30 cellular contexts compared by ENCODE assay signal in genomic region chr6:82494367-82494766, GRCh38.
DNase-seq lines count a peak whose midpoint lies in the region; ATAC-seq and TF ChIP-seq lines count a peak whose summit lies in the region.
"Had no signal": no experiment of that assay in that cellular context is flagged by ENCODE, and none has a peak within 500 bp of the region (broad histone marks: within the 10 kb centered on the region; RNA-seq: fewer than 3 reads in every experiment).

No MANE protein-coding gene starts in this region.

- peak; percentile 82 for DNase-seq in A673 (ENCODE audit: low spot score)
- peak; percentile 4 for DNase-seq in HK-2 (ENCODE audit: unreplicated experiment)
- peak; percentile 38 for DNase-seq in SK-N-SH
- DNase-seq in mesenchymal stem cell = no peak
- no peak for DNase-seq in smooth muscle cell (lab: John Stamatoyannopoulos, UW; ENCODE audit: unreplicated experiment)
- DNase-seq in Right ventricle myocardium superior = no peak
- DNase-seq in HuH-7 (ENCODE audit: low spot score) = no peak
- no peak for DNase-seq in GOT3 (lab: John Stamatoyannopoulos, UW)
- DNase-seq: ACHN; activated CD4-positive, alpha-beta T cell treated with anti-CD3 and anti-CD28 coated beads, Interleukin-2, amount 10 ng/mL, durations not matched to agents 24 days and 14 days; activated gamma-delta T cell; activated naive CD8-positive, alpha-beta T cell treated with anti-CD3 and anti-CD28 coated beads, Interleukin-2, amount 10 ng/mL, durations not matched to agents 7 days and 5 days; activated T-cell treated with anti-CD3 and anti-CD28 coated beads, Interleukin-2, amount 50 U/mL, for 4 hours; aorta; CD8-positive, alpha-beta T cell; DMS153; effector memory CD4-positive, alpha-beta T cell; immature natural killer cell; KBM-7; left lung; MM.1S; NCI-H2081; stimulated activated CD4-positive, alpha-beta T cell treated with anti-CD3 and anti-CD28 coated beads, Interleukin-15, amount 100 ng/mL, for 24 hours; stimulated activated CD4-positive, alpha-beta T cell treated with anti-CD3 and anti-CD28 coated beads, Interleukin-4, amount 100 ng/mL, for 4 hours; T1000; transverse colon had no signal

- H3K36me3 ChIP-seq in A673 (ENCODE audit: insufficient read depth, low read length, poor library complexity, severe bottlenecking) = no peaks in the 10 kb centered on the region
- H3K36me3 ChIP-seq in SK-N-SH (replicated peaks in 1 of 2; ENCODE audit: control insufficient read depth in 1 of 2, insufficient read depth in 2 of 2, low read length in 1 of 2) = no peaks in the 10 kb centered on the region
- H3K36me3 ChIP-seq in mesenchymal stem cell (ENCODE audit: control insufficient read depth in 1 of 2, insufficient read depth in 2 of 2, low read depth in 1 of 2, low read length in 2 of 2) = no peaks in the 10 kb centered on the region
- H3K36me3 ChIP-seq in smooth muscle cell (ENCODE audit: low read depth) = no peaks in the 10 kb centered on the region
- H3K36me3 ChIP-seq: cardiac muscle cell, left lung, neutrophil, transverse colon had no signal

- H3K4ac ChIP-seq in mesenchymal stem cell (ENCODE audit: low read depth in 1 of 2, low read length in 2 of 2) = no peak overlapping the region

- H3K9me2 ChIP-seq in SK-N-SH = no peaks in the 10 kb centered on the region

- H4K20me1 ChIP-seq in SK-N-SH (ENCODE audit: insufficient read depth) = no peaks in the 10 kb centered on the region
- no peaks in the 10 kb centered on the region for H4K20me1 ChIP-seq in smooth muscle cell (ENCODE audit: low read depth)

- H3K9ac ChIP-seq in SK-N-SH (no peak overlapping the region), mesenchymal stem cell (ENCODE audit: low read length) (no peak overlapping the region), smooth muscle cell (ENCODE audit: low read depth) (no peak overlapping the region)

- no peak for ATAC-seq in Right ventricle myocardium superior (ENCODE audit: poor library complexity)
- ATAC-seq: activated T-cell treated with anti-CD3 and anti-CD28 coated beads, Interleukin-2, amount 50 U/mL, for 4 hours; CD8-positive, alpha-beta T cell; left lung; Panc1 had no signal

- H3F3A ChIP-seq in SK-N-SH (replicated peaks; ENCODE audit: insufficient read depth) (no peaks in the 10 kb centered on the region), smooth muscle cell (ENCODE audit: low read depth) (no peaks in the 10 kb centered on the region)

- POLR2A ChIA-PET in A673 (lab: Charles Lee; ENCODE audit: low non-redundant PET) = no interaction called here
- POLR2A ChIA-PET in SK-N-SH (lab: Yijun Ruan, JAX) = no interaction called here

- H3K18ac ChIP-seq in mesenchymal stem cell (ENCODE audit: low read depth in 1 of 2, low read length in 2 of 2) = no peak overlapping the region

- BruUV-seq in A673 (replicated peaks; lab: Mats Ljungman, UMichigan) = no TSS peak

- CTCF ChIA-PET in A673 (lab: Charles Lee) (no interaction called here), SK-N-SH (lab: Yijun Ruan, JAX) (no interaction called here)

- H3K9me3 ChIP-seq in A673 (ENCODE audit: low read depth, low read length, poor library complexity, severe bottlenecking) (no peaks in the 10 kb centered on the region), SK-N-SH (no peaks in the 10 kb centered on the region), mesenchymal stem cell (ENCODE audit: control insufficient read depth, low read length) (peaks cover 13% of the 10 kb centered on the region), smooth muscle cell (replicated peaks; ENCODE audit: low read depth) (no peaks in the 10 kb centered on the region)
- H3K9me3 ChIP-seq: neutrophil, transverse colon had no signal

- TF ChIP-seq RAD21 in SK-N-SH (IDR thresholded peaks at IDR 0.05; ENCODE audit: low read length) = no peak

- H3K27ac ChIP-seq in A673 (ENCODE audit: low read depth, low read length, poor library complexity, severe bottlenecking) (no peak overlapping the region), SK-N-SH (ENCODE audit: low read depth in 2 of 2, low read length in 1 of 2) (peak overlapping the region in 1 of 2 experiments; percentile 60; a peak in 2 of 4 replicates), mesenchymal stem cell (ENCODE audit: low read length, poor library complexity, severe bottlenecking) (no peak overlapping the region), smooth muscle cell (ENCODE audit: low read depth) (no peak overlapping the region)
- H3K27ac ChIP-seq: cardiac muscle cell, coronary artery, left lung, neutrophil, transverse colon had no signal

- H2BK120ac ChIP-seq in mesenchymal stem cell (ENCODE audit: low read depth, low read length) = no peak overlapping the region

- intact Hi-C loops in A673 (cut with micrococcal nuclease; ENCODE audit: unreplicated experiment) = no loop called here
- intact Hi-C loops in Right ventricle myocardium superior (cut with DNase I) = no loop called here

- H2AFZ ChIP-seq in SK-N-SH (ENCODE audit: low read depth) (no peak overlapping the region), mesenchymal stem cell (ENCODE audit: low read depth, low read length) (no peak overlapping the region), smooth muscle cell (ENCODE audit: low read depth) (no peak overlapping the region)

- peak overlapping the region; percentile 4 for H4K8ac ChIP-seq in mesenchymal stem cell (ENCODE audit: low read length)

- H3K79me2 ChIP-seq in SK-N-SH (ENCODE audit: insufficient read depth) (no peaks in the 10 kb centered on the region), smooth muscle cell (ENCODE audit: low read depth) (no peaks in the 10 kb centered on the region)

- H3K4me3 ChIP-seq in A673 (ENCODE audit: low read depth, low read length, poor library complexity, severe bottlenecking) (no peak overlapping the region), SK-N-SH (ENCODE audit: low read depth in 2 of 2, low read length in 1 of 2) (no peak overlapping the region), mesenchymal stem cell (ENCODE audit: insufficient read depth in 1 of 2, low read depth in 1 of 2, low read length in 2 of 2) (no peak overlapping the region), smooth muscle cell (no peak overlapping the region)
- H3K4me3 ChIP-seq: cardiac muscle cell, coronary artery, left lung, transverse colon had no signal

- no peak for TF ChIP-seq CTCF in A673 (conservative IDR thresholded peaks at IDR 0.05; ENCODE audit: low read depth, low read length)
- TF ChIP-seq CTCF in SK-N-SH (IDR thresholded peaks at IDR 0.05) = no peak
- TF ChIP-seq CTCF in smooth muscle cell (IDR thresholded peaks at IDR 0.05; ENCODE audit: borderline replicate concordance, insufficient read depth, poor library complexity, severe bottlenecking) = no peak

- H2BK5ac ChIP-seq in mesenchymal stem cell (ENCODE audit: low read depth, low read length, poor library complexity, severe bottlenecking) = no peak overlapping the region

- H3K4me2 ChIP-seq in SK-N-SH = no peak overlapping the region
- no peak overlapping the region for H3K4me2 ChIP-seq in mesenchymal stem cell (ENCODE audit: low read length, poor library complexity, severe bottlenecking)
- H3K4me2 ChIP-seq in smooth muscle cell = no peak overlapping the region

- H2AK5ac ChIP-seq in mesenchymal stem cell (ENCODE audit: low read length, severe bottlenecking) = no peak overlapping the region

- H3K14ac ChIP-seq in mesenchymal stem cell (ENCODE audit: low read length in 2 of 2) = no peak overlapping the region

- H2BK15ac ChIP-seq in mesenchymal stem cell (ENCODE audit: low read depth, poor library complexity, severe bottlenecking) = no peak overlapping the region

- H3K79me1 ChIP-seq in mesenchymal stem cell (replicated peaks; ENCODE audit: low read length, poor library complexity, severe bottlenecking) = no peaks in the 10 kb centered on the region

- H4K91ac ChIP-seq in mesenchymal stem cell (ENCODE audit: low read length) = no peak overlapping the region

- H3K27me3 ChIP-seq in A673 (replicated peaks; ENCODE audit: insufficient read depth, low read depth, low read length, poor library complexity) (no peaks in the 10 kb centered on the region), SK-N-SH (ENCODE audit: insufficient read depth) (no peaks in the 10 kb centered on the region), mesenchymal stem cell (ENCODE audit: control insufficient read depth in 1 of 2, insufficient read depth in 1 of 2, low read length in 2 of 2) (no peaks in the 10 kb centered on the region), smooth muscle cell (ENCODE audit: low read depth) (no peaks in the 10 kb centered on the region)
- H3K27me3 ChIP-seq: cardiac muscle cell, left lung, neutrophil, transverse colon had no signal

- no peak overlapping the region for H2BK12ac ChIP-seq in mesenchymal stem cell (ENCODE audit: low read length in 2 of 2)

- no peak for TF ChIP-seq EP300 in SK-N-SH (IDR thresholded peaks at IDR 0.05; ENCODE audit: borderline replicate concordance in 1 of 2, low read depth in 1 of 2, low read length in 1 of 2)

- H3K23ac ChIP-seq in mesenchymal stem cell (ENCODE audit: low read length in 2 of 2) = no peak overlapping the region

- H3K4me1 ChIP-seq in A673 (ENCODE audit: insufficient read depth, low read length, poor library complexity, severe bottlenecking) (peaks cover 17% of the 10 kb centered on the region), SK-N-SH (ENCODE audit: control insufficient read depth in 1 of 2, insufficient read depth in 2 of 2, low read depth in 1 of 2, low read length in 1 of 2) (peaks cover 3 to 6% of the 10 kb centered on the region in 2 experiments; a peak in 3 of 4 replicates), mesenchymal stem cell (ENCODE audit: control insufficient read depth, insufficient read depth, low read depth, low read length) (no peaks in the 10 kb centered on the region), smooth muscle cell (ENCODE audit: low read depth) (peaks cover 7% of the 10 kb centered on the region)
- H3K4me1 ChIP-seq: left lung, transverse colon had no signal

TF ChIP-seq in SK-N-SH, 30 proteins besides CTCF, POLR2A, EP300 and RAD21 (continues in another document):
- peak; percentile 68; the same call in 1 of the 2 replicates for TF ChIP-seq MXI1 (IDR thresholded peaks at IDR 0.05; ENCODE audit: low read depth, low read length)
- 0 out of 2 replicates have a peak, but pooled peaks have one; percentile 43 for TF ChIP-seq FOXJ3 (CRISPR knock-in tag; IDR thresholded peaks at IDR 0.05)
- no peak for TF ChIP-seq PBX3 (IDR thresholded peaks at IDR 0.05)
- TF ChIP-seq RFX5 (IDR thresholded peaks at IDR 0.05; ENCODE audit: low read length) = no peak
- TF ChIP-seq CHD2 (IDR thresholded peaks at IDR 0.05; ENCODE audit: low read length, partially characterized antibody) = peak; percentile 32
- peak; percentile 55; the same call in 1 of the 2 replicates for TF ChIP-seq RCOR1 (IDR thresholded peaks at IDR 0.05; ENCODE audit: low read length)
- TF ChIP-seq SMC3 (IDR thresholded peaks at IDR 0.05; ENCODE audit: low read depth, low read length) = peak; percentile 12; the same call in 1 of the 2 replicates

Comparison
In these comparisons a context has a peak if more than half of its experiments do, and no peak if none do; other contexts are left out.
1. DNase-seq: peak in A673 (single experiment), HK-2 (single experiment) and SK-N-SH (single experiment); none in mesenchymal stem cell (single experiment), smooth muscle cell (single experiment), Right ventricle myocardium superior (single experiment), HuH-7 (single experiment) and GOT3 (single experiment).